ENCODE assay signal across 18 cellular contexts in the genomic region with DNA sequence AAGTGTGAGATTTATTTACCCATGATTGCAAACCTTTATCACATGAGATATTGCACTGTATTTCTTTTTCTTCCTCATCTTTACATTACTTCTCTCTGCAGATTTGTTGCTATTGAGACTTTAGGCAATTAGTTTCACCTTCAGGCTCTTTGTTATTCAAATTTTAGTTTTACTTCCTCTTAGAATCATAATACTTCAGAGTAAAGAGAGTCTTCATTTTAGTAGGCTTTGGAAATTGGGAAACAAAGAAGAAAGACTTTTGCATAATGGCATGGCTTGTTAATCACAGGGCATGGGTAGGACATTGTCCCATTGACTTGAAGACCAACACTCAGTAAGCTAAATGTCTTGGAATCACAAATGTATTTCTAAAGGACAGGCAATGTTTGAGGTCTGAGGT. TPM values are rescaled to one million over a fixed set of nuclear protein-coding genes. Genes with fewer than 3 reads are reported as not detected.
"Had no signal": no experiment of that assay in that cellular context is flagged by ENCODE, and none has a peak within 500 bp of the region (broad histone marks: within the 10 kb centered on the region; RNA-seq: fewer than 3 reads in every experiment).

No MANE protein-coding gene starts in this region.

- H3K27ac ChIP-seq: brain microvascular endothelial cell, coronary artery, esophagus muscularis mucosa, left lung, tibial nerve, vagina had no signal

- H3K27ac Mint-ChIP-seq: natural killer cell treated with Interleukin-12 subunit alpha and Interleukin-12 subunit beta and Interleukin-15 and Interleukin-18, amount 100 ng/mL, for 72 hours had no signal

- DNase-seq: activated CD4-positive, alpha-beta T cell treated with anti-CD3 and anti-CD28 coated beads, Interleukin-2, amount 10 ng/mL, durations not matched to agents 7 days and 5 days; activated naive CD4-positive, alpha-beta T cell treated with Interleukin-2 at 50 U/mL for 16 hours; anterior cingulate cortex; brain microvascular endothelial cell; hippocampal formation; kidney; left lung; mammary epithelial cell; retina; stimulated activated CD4-positive, alpha-beta T cell treated with anti-CD3 and anti-CD28 coated beads, Interleukin-12 subunit alpha, Interleukin-12 subunit beta, amount 100 ng/mL, for 4 hours; stimulated activated CD4-positive, alpha-beta T cell treated with anti-CD3 and anti-CD28 coated beads, Interleukin-2, amount 100 ng/mL, for 24 hours; T1000 had no signal

- H3K4me3 Mint-ChIP-seq: activated CD4-positive, alpha-beta T cell treated with anti-CD3 and anti-CD28 coated beads, Interleukin-2, amount 10 ng/mL, durations not matched to agents 7 days and 5 days; central memory CD8-positive, alpha-beta T cell; natural killer cell treated with Interleukin-12 subunit alpha and Interleukin-12 subunit beta and Interleukin-15 and Interleukin-18, amount 100 ng/mL, for 72 hours had no signal

- H3K4me3 ChIP-seq: left lung, tibial nerve, vagina had no signal

- H3K36me3 ChIP-seq: brain microvascular endothelial cell, esophagus muscularis mucosa, left lung, vagina had no signal

- H3K4me1 ChIP-seq: esophagus muscularis mucosa, left lung, tibial nerve, vagina had no signal

- ATAC-seq: left lung; natural killer cell treated with Interleukin-12 subunit alpha and Interleukin-12 subunit beta and Interleukin-15 and Interleukin-18, amount 100 ng/mL, for 72 hours had no signal

- H3K27me3 ChIP-seq: tibial nerve, vagina had no signal

- FAIRE-seq: kidney had no signal

RNA-seq across cellular contexts. Expression of a gene that starts 7.9 kb away (rescaled TPM):
- total RNA-seq: activated CD4-positive, alpha-beta T cell treated with anti-CD3 and anti-CD28 coated beads, Interleukin-2, amount 10 ng/mL, durations not matched to agents 7 days and 5 days had no signal

RNA-seq across cellular contexts. Expression of a gene that starts 11.0 kb away (rescaled TPM):
- total RNA-seq: activated CD4-positive, alpha-beta T cell treated with anti-CD3 and anti-CD28 coated beads, Interleukin-2, amount 10 ng/mL, durations not matched to agents 7 days and 5 days had no signal
